In genomic region chr16:81442909-81443687, GRCh38 we compare ENCODE assay signal across 11 cellular contexts. TPM values are rescaled to one million over a fixed set of nuclear protein-coding genes. Genes with fewer than 3 reads are reported as not detected.
A peak's percentile ranks its signal among the peaks of the same experiment; 100 is the strongest.
DNase-seq lines count a peak whose midpoint lies in the region; ATAC-seq and TF ChIP-seq lines count a peak whose summit lies in the region.
"Had no signal": no experiment of that assay in that cellular context is flagged by ENCODE, and none has a peak within 500 bp of the region (broad histone marks: within the 10 kb centered on the region; RNA-seq: fewer than 3 reads in every experiment).

No MANE protein-coding gene starts in this region.

- CTCF ChIA-PET in HCT116 (lab: Charles Lee) = no interaction called here

- peak overlapping the region; percentile 85 to 92 (median 88) for H3K4me3 Mint-ChIP-seq in brain
- peak overlapping the region; percentile 61 for H3K4me3 Mint-ChIP-seq in natural killer cell treated with Interleukin-12 subunit alpha and Interleukin-12 subunit beta and Interleukin-15 and Interleukin-18, amount 100 ng/mL, for 72 hours

- TF ChIP-seq RAD21 in HCT116 (IDR thresholded peaks at IDR 0.05; ENCODE audit: low read depth) = no peak

- H3K27me3 ChIP-seq in BLaER1 = no peaks in the 10 kb centered on the region
- no peaks in the 10 kb centered on the region for H3K27me3 ChIP-seq in HCT116 (ENCODE audit: insufficient read depth, low read length)

- RAD21 ChIA-PET in HCT116 (lab: Charles Lee; ENCODE audit: low non-redundant PET in 1 of 2, low total read pairs in 2 of 2, uncharacterized antibody in 2 of 2, unreplicated experiment in 2 of 2) = no interaction called here

- no peak overlapping the region for H2AFZ ChIP-seq in HCT116 (ENCODE audit: low read depth, low read length, poor library complexity, severe bottlenecking)

- H3K79me2 ChIP-seq in HCT116 (ENCODE audit: insufficient read depth, low read length) = peaks cover 30% of the 10 kb centered on the region

- H3K9ac ChIP-seq in BLaER1 (no peak overlapping the region), HCT116 (ENCODE audit: low read length) (peak overlapping the region; percentile 71; the same call in 1 of the 2 replicates)

- no peak for TF ChIP-seq POLR2A in HCT116 (IDR thresholded peaks at IDR 0.05; ENCODE audit: borderline replicate concordance, extremely low read depth, insufficient read depth, insufficient read length)

- no peak for TF ChIP-seq CTCF in HCT116 (IDR thresholded peaks at IDR 0.05 in 2 of 3, conservative IDR thresholded peaks at IDR 0.05 in 1 of 3; ENCODE audit: borderline replicate concordance in 1 of 3, insufficient read depth in 1 of 3, low read depth in 2 of 3, low read length in 2 of 3)
- no peak for TF ChIP-seq CTCF in brain (conservative IDR thresholded peaks at IDR 0.05)

- H3K36me3 ChIP-seq in BLaER1 (no peaks in the 10 kb centered on the region; the same call in 1 of the 2 replicates), HCT116 (ENCODE audit: control insufficient read depth in 1 of 2, insufficient read depth in 2 of 2, low read length in 2 of 2) (0 out of 4 replicates have a peak, but pooled peaks cover 0 to 8% of the 10 kb centered on the region in 2 experiments)
- H3K36me3 ChIP-seq: thoracic aorta had no signal

- BruUV-seq in HCT116 (replicated peaks; lab: Mats Ljungman, UMichigan) = TSS peak; percentile 87

- peak overlapping the region; percentile 88 for H3K4me2 ChIP-seq in BLaER1
- H3K4me2 ChIP-seq in HCT116 (ENCODE audit: low read length) = peak overlapping the region; percentile 80; the same call in 1 of the 2 replicates

- POLR2A ChIA-PET in HCT116 (lab: Charles Lee) = no interaction called here

- H3K4me3 ChIP-seq in BLaER1 (no peak overlapping the region), HCT116 (replicated peaks in 1 of 2; ENCODE audit: low read depth in 1 of 2, low read length in 2 of 2) (no peak overlapping the region)

- no peaks in the 10 kb centered on the region for H3K9me3 Mint-ChIP-seq in brain
- no peaks in the 10 kb centered on the region for H3K9me3 Mint-ChIP-seq in natural killer cell treated with Interleukin-12 subunit alpha and Interleukin-12 subunit beta and Interleukin-15 and Interleukin-18, amount 100 ng/mL, for 72 hours

- H3K27ac Mint-ChIP-seq in brain = peak overlapping the region; percentile 84 to 98 (median 94)
- H3K27ac Mint-ChIP-seq in natural killer cell treated with Interleukin-12 subunit alpha and Interleukin-12 subunit beta and Interleukin-15 and Interleukin-18, amount 100 ng/mL, for 72 hours = peak overlapping the region; percentile 46 to 67

- peaks cover 38% of the 10 kb centered on the region for H3K4me1 ChIP-seq in BLaER1
- H3K4me1 ChIP-seq in HCT116 (ENCODE audit: control insufficient read depth in 1 of 2, insufficient read depth in 2 of 2, low read length in 2 of 2) = peaks cover 5 to 45% of the 10 kb centered on the region in 2 experiments; a peak in 3 of 4 replicates

- no peak overlapping the region for H3K27ac ChIP-seq in BLaER1
- H3K27ac ChIP-seq in HCT116 (ENCODE audit: low read depth, low read length) = no peak overlapping the region

- intact Hi-C loops in HCT116 (cut with micrococcal nuclease) = no loop called here

- H3K4me1 Mint-ChIP-seq in brain = peaks cover 29% of the 10 kb centered on the region
- peaks cover 48 to 50% of the 10 kb centered on the region in 2 donors for H3K4me1 Mint-ChIP-seq in natural killer cell treated with Interleukin-12 subunit alpha and Interleukin-12 subunit beta and Interleukin-15 and Interleukin-18, amount 100 ng/mL, for 72 hours (ENCODE audit: low read depth in 2 of 2)

- H3K9me3 ChIP-seq in BLaER1 (no peaks in the 10 kb centered on the region), HCT116 (ENCODE audit: control insufficient read depth in 1 of 2, insufficient read depth in 1 of 2, low read depth in 1 of 2, low read length in 2 of 2) (no peaks in the 10 kb centered on the region)
- H3K9me3 ChIP-seq: thoracic aorta had no signal

- no peak for DNase-seq in HCT116 (ENCODE audit: low read depth, low spot score)
- DNase-seq in natural killer cell treated with Interleukin-12 subunit alpha and Interleukin-12 subunit beta and Interleukin-15 and Interleukin-18, amount 100 ng/mL, for 72 hours (ENCODE audit: low spot score) = no peak
- no peak for DNase-seq in EL
- no peak for DNase-seq in NOMO-1 (lab: John Stamatoyannopoulos, UW; ENCODE audit: unreplicated experiment in 2 of 2)
- no peak for DNase-seq in NCI-H146 treated with DMSO at 0.1 percent for 48 hours (lab: John Stamatoyannopoulos, UW; ENCODE audit: unreplicated experiment)
- no peak for DNase-seq in GF-D8 (lab: John Stamatoyannopoulos, UW)
- DNase-seq: NCI-H1105 treated with DMSO at 0.1 percent for 48 hours, OCI-M1 had no signal

- no peaks in the 10 kb centered on the region for H3K9me2 ChIP-seq in HCT116 (ENCODE audit: insufficient read depth)

- H3K27me3 Mint-ChIP-seq in brain = peaks cover 33% of the 10 kb centered on the region
- peaks cover 0 to 3% of the 10 kb centered on the region in 2 donors for H3K27me3 Mint-ChIP-seq in natural killer cell treated with Interleukin-12 subunit alpha and Interleukin-12 subunit beta and Interleukin-15 and Interleukin-18, amount 100 ng/mL, for 72 hours

- H4K20me1 ChIP-seq in BLaER1 (peaks cover 18% of the 10 kb centered on the region), HCT116 (ENCODE audit: insufficient read depth) (no peaks in the 10 kb centered on the region; the same call in 1 of the 2 replicates)

- ATAC-seq in HCT116 = no peak
- peak; percentile 65 to 66 for ATAC-seq in natural killer cell treated with Interleukin-12 subunit alpha and Interleukin-12 subunit beta and Interleukin-15 and Interleukin-18, amount 100 ng/mL, for 72 hours

- no peaks in the 10 kb centered on the region for H3K36me3 Mint-ChIP-seq in brain
- H3K36me3 Mint-ChIP-seq in natural killer cell treated with Interleukin-12 subunit alpha and Interleukin-12 subunit beta and Interleukin-15 and Interleukin-18, amount 100 ng/mL, for 72 hours = peaks cover 6% of the 10 kb centered on the region

TF ChIP-seq in HCT116, 20 proteins besides CTCF, POLR2A, EP300 and RAD21 (continues in another document):
- TF ChIP-seq ZFX (IDR thresholded peaks at IDR 0.05) (no peak), EZH2phosphoT487 (IDR thresholded peaks at IDR 0.05; ENCODE audit: borderline replicate concordance) (no peak), CBX3 (IDR thresholded peaks at IDR 0.05; ENCODE audit: low read depth) (no peak), EZH2 (IDR thresholded peaks at IDR 0.05) (no peak), ZNF274 (IDR thresholded peaks at IDR 0.05; ENCODE audit: low read depth, low read length) (no peak), SRF (IDR thresholded peaks at IDR 0.05; ENCODE audit: low read depth) (no peak), YY1 (IDR thresholded peaks at IDR 0.05; ENCODE audit: extremely low read depth, insufficient replicate concordance, low read depth, low read length) (no peak), ZBTB33 (IDR thresholded peaks at IDR 0.05; ENCODE audit: extremely low read depth, insufficient replicate concordance, low read length) (no peak), POLR2AphosphoS5 (IDR thresholded peaks at IDR 0.05; ENCODE audit: low read depth, low read length) (no peak), ELF1 (IDR thresholded peaks at IDR 0.05; ENCODE audit: borderline replicate concordance, low read depth) (no peak), REST (IDR thresholded peaks at IDR 0.05; ENCODE audit: low read depth) (no peak)
- TF ChIP-seq, protein P1, sequence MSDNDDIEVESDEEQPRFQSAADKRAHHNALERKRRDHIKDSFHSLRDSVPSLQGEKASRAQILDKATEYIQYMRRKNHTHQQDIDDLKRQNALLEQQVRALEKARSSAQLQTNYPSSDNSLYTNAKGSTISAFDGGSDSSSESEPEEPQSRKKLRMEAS (IDR thresholded peaks at IDR 0.05) = no peak

RNA-seq across cellular contexts. Expression of gene CMIP, which starts 1.5 kb away (rescaled TPM):
- total RNA-seq in HCT116 (2021; ENCODE audit: unreplicated experiment) = 64.6 TPM
- polyA plus RNA-seq in HCT116 (2012) = 40.2 and 45.3 TPM in 2 replicates
- 409 TPM for polyA plus RNA-seq in brain (ENCODE audit: insufficient read depth, low read depth, low replicate concordance)
- total RNA-seq in natural killer cell treated with Interleukin-12 subunit alpha and Interleukin-12 subunit beta and Interleukin-15 and Interleukin-18, amount 100 ng/mL, for 72 hours = 10 to 100 TPM; 48.0 to 57.6 TPM
